8 cellular contexts compared by ENCODE assay signal in genomic region chr1:6392081-6392879, GRCh38. TPM values are rescaled to one million over a fixed set of nuclear protein-coding genes. Genes with fewer than 3 reads are reported as not detected.
DNase-seq lines count a peak whose midpoint lies in the region; ATAC-seq lines count a peak whose summit lies in the region.

No MANE protein-coding gene starts in this region.

- no peak for ATAC-seq in stimulated activated effector memory CD8-positive, alpha-beta T cell treated with anti-CD3 and anti-CD28 coated beads, Interleukin-12 subunit alpha, Interleukin-12 subunit beta, amount 100 ng/mL, for 72 hours
- ATAC-seq in HG03095 (IDR thresholded peaks at IDR 0.05; ENCODE audit: unreplicated experiment) = no peak

- peak overlapping the region; percentile 68 for H3K27ac Mint-ChIP-seq in activated T-helper 1 cell treated with anti-CD3 and anti-CD28 coated beads, Interleukin-12 subunit alpha, Interleukin-12 subunit beta, Interleukin-2, Interleukin-4 antibody, amounts not matched to agents 30 ng/mL and 10 ng/mL and 1 ng/mL, durations not matched to agents 14 hours and 24 hours and 36 hours
- peak overlapping the region; percentile 34 for H3K27ac Mint-ChIP-seq in stimulated activated effector memory CD8-positive, alpha-beta T cell treated with anti-CD3 and anti-CD28 coated beads, Interleukin-12 subunit alpha, Interleukin-12 subunit beta, amount 100 ng/mL, for 72 hours

- intact Hi-C loops in activated T-helper 1 cell treated with anti-CD3 and anti-CD28 coated beads, Interleukin-12 subunit alpha, Interleukin-12 subunit beta, Interleukin-2, Interleukin-4 antibody, amounts not matched to agents 30 ng/mL and 10 ng/mL and 1 ng/mL, durations not matched to agents 14 hours and 24 hours and 36 hours (cut with micrococcal nuclease) = loop anchor here (1.0 to 10.0 kb wide), 4 partner anchors 27 to 571 kb away; partner anchors contain the start of gene KLHL21

- peak overlapping the region; percentile 89 for H3K4me3 Mint-ChIP-seq in activated T-helper 1 cell treated with anti-CD3 and anti-CD28 coated beads, Interleukin-12 subunit alpha, Interleukin-12 subunit beta, Interleukin-2, Interleukin-4 antibody, amounts not matched to agents 30 ng/mL and 10 ng/mL and 1 ng/mL, durations not matched to agents 14 hours and 24 hours and 36 hours
- peak overlapping the region; percentile 74 for H3K4me3 Mint-ChIP-seq in stimulated activated effector memory CD8-positive, alpha-beta T cell treated with anti-CD3 and anti-CD28 coated beads, Interleukin-12 subunit alpha, Interleukin-12 subunit beta, amount 100 ng/mL, for 72 hours

- no peaks in the 10 kb centered on the region; the same call in 1 of the 2 replicates for H3K27me3 ChIP-seq in HUES6 (ENCODE audit: control insufficient read depth, insufficient read depth, low read length)

- no peaks in the 10 kb centered on the region for H3K36me3 ChIP-seq in HUES6 (ENCODE audit: control insufficient read depth, insufficient read depth, low read length)

- peaks cover 5% of the 10 kb centered on the region for H3K36me3 Mint-ChIP-seq in activated T-helper 1 cell treated with anti-CD3 and anti-CD28 coated beads, Interleukin-12 subunit alpha, Interleukin-12 subunit beta, Interleukin-2, Interleukin-4 antibody, amounts not matched to agents 30 ng/mL and 10 ng/mL and 1 ng/mL, durations not matched to agents 14 hours and 24 hours and 36 hours (ENCODE audit: low read depth)
- no peaks in the 10 kb centered on the region for H3K36me3 Mint-ChIP-seq in stimulated activated effector memory CD8-positive, alpha-beta T cell treated with anti-CD3 and anti-CD28 coated beads, Interleukin-12 subunit alpha, Interleukin-12 subunit beta, amount 100 ng/mL, for 72 hours

- H3K9ac ChIP-seq in HUES6 (ENCODE audit: low read length) = peak overlapping the region; percentile 64

- H3K27me3 Mint-ChIP-seq in activated T-helper 1 cell treated with anti-CD3 and anti-CD28 coated beads, Interleukin-12 subunit alpha, Interleukin-12 subunit beta, Interleukin-2, Interleukin-4 antibody, amounts not matched to agents 30 ng/mL and 10 ng/mL and 1 ng/mL, durations not matched to agents 14 hours and 24 hours and 36 hours (ENCODE audit: insufficient read depth) = no peaks in the 10 kb centered on the region

- no peak overlapping the region for H3K27ac ChIP-seq in HUES6 (ENCODE audit: low read depth, low read length)

- peak; percentile 16 for DNase-seq in NCI-H146 (lab: John Stamatoyannopoulos, UW)
- DNase-seq in NCI-H146 treated with DMSO at 0.1 percent for 48 hours (lab: John Stamatoyannopoulos, UW; ENCODE audit: unreplicated experiment) = no peak
- DNase-seq in activated T-helper 1 cell treated with anti-CD3 and anti-CD28 coated beads, Interleukin-12 subunit alpha, Interleukin-12 subunit beta, Interleukin-2, Interleukin-4 antibody, amounts not matched to agents 30 ng/mL and 10 ng/mL and 1 ng/mL, durations not matched to agents 14 hours and 24 hours and 36 hours (ENCODE audit: low spot score) = no peak
- DNase-seq in stimulated activated effector memory CD8-positive, alpha-beta T cell treated with anti-CD3 and anti-CD28 coated beads, Interleukin-12 subunit alpha, Interleukin-12 subunit beta, amount 100 ng/mL, for 72 hours (ENCODE audit: low spot score in 2 of 2) = peak in 1 of 2 donors; percentile 70
- no peak for DNase-seq in iPS-NIHi11 (ENCODE audit: low spot score)

- no peaks in the 10 kb centered on the region for H3K9me3 Mint-ChIP-seq in activated T-helper 1 cell treated with anti-CD3 and anti-CD28 coated beads, Interleukin-12 subunit alpha, Interleukin-12 subunit beta, Interleukin-2, Interleukin-4 antibody, amounts not matched to agents 30 ng/mL and 10 ng/mL and 1 ng/mL, durations not matched to agents 14 hours and 24 hours and 36 hours
- H3K9me3 Mint-ChIP-seq in stimulated activated effector memory CD8-positive, alpha-beta T cell treated with anti-CD3 and anti-CD28 coated beads, Interleukin-12 subunit alpha, Interleukin-12 subunit beta, amount 100 ng/mL, for 72 hours = no peaks in the 10 kb centered on the region

- H3K4me1 ChIP-seq in HUES6 (ENCODE audit: control insufficient read depth, insufficient read depth, low read length) = peaks cover 20% of the 10 kb centered on the region

- H3K4me3 ChIP-seq in HUES6 (ENCODE audit: low read depth, low read length) = peak overlapping the region; percentile 82
- H3K4me3 ChIP-seq in iPS-18c (ENCODE audit: insufficient read depth, low read depth, low read length) = peak overlapping the region; percentile 74

- no peaks in the 10 kb centered on the region for H3K9me3 ChIP-seq in HUES6 (ENCODE audit: control insufficient read depth, insufficient read depth, low read depth, low read length)
- no peaks in the 10 kb centered on the region for H3K9me3 ChIP-seq in iPS-18c (ENCODE audit: control insufficient read depth, insufficient read depth, low read length)

- peaks cover 34% of the 10 kb centered on the region for H3K4me1 Mint-ChIP-seq in activated T-helper 1 cell treated with anti-CD3 and anti-CD28 coated beads, Interleukin-12 subunit alpha, Interleukin-12 subunit beta, Interleukin-2, Interleukin-4 antibody, amounts not matched to agents 30 ng/mL and 10 ng/mL and 1 ng/mL, durations not matched to agents 14 hours and 24 hours and 36 hours (ENCODE audit: low read depth)
- H3K4me1 Mint-ChIP-seq in stimulated activated effector memory CD8-positive, alpha-beta T cell treated with anti-CD3 and anti-CD28 coated beads, Interleukin-12 subunit alpha, Interleukin-12 subunit beta, amount 100 ng/mL, for 72 hours = peaks cover 24% of the 10 kb centered on the region

RNA-seq across cellular contexts. Expression of gene ACOT7, which starts 1.3 kb away (rescaled TPM):
- 124 and 126 TPM in 2 replicates for total RNA-seq in activated T-helper 1 cell treated with anti-CD3 and anti-CD28 coated beads, Interleukin-12 subunit alpha, Interleukin-12 subunit beta, Interleukin-2, Interleukin-4 antibody, amounts not matched to agents 30 ng/mL and 10 ng/mL and 1 ng/mL, durations not matched to agents 14 hours and 24 hours and 36 hours

RNA-seq across cellular contexts. Expression of gene HES2, which starts 27.4 kb away (rescaled TPM):
- total RNA-seq in activated T-helper 1 cell treated with anti-CD3 and anti-CD28 coated beads, Interleukin-12 subunit alpha, Interleukin-12 subunit beta, Interleukin-2, Interleukin-4 antibody, amounts not matched to agents 30 ng/mL and 10 ng/mL and 1 ng/mL, durations not matched to agents 14 hours and 24 hours and 36 hours = 0.27 and 0.29 TPM in 2 replicates

RNA-seq across cellular contexts. Expression of gene ESPN, which starts 32.3 kb away (rescaled TPM):
- 1.2 and 1.8 TPM in 2 replicates for total RNA-seq in activated T-helper 1 cell treated with anti-CD3 and anti-CD28 coated beads, Interleukin-12 subunit alpha, Interleukin-12 subunit beta, Interleukin-2, Interleukin-4 antibody, amounts not matched to agents 30 ng/mL and 10 ng/mL and 1 ng/mL, durations not matched to agents 14 hours and 24 hours and 36 hours
